ENCODE assay signal across 33 cellular contexts in genomic region chr7:93547716-93548115, GRCh38. TPM values are rescaled to one million over a fixed set of nuclear protein-coding genes. Genes with fewer than 3 reads are reported as not detected.
"Had no signal": no experiment of that assay in that cellular context is flagged by ENCODE, and none has a peak within 500 bp of the region (broad histone marks: within the 10 kb centered on the region; RNA-seq: fewer than 3 reads in every experiment).

No MANE protein-coding gene starts in this region.

- H3K4me2 ChIP-seq: smooth muscle cell had no signal

- H3K27ac Mint-ChIP-seq: naive thymus-derived CD8-positive, alpha-beta T cell; natural killer cell treated with Interleukin-12 subunit alpha and Interleukin-12 subunit beta and Interleukin-15 and Interleukin-18, amount 100 ng/mL, for 72 hours; nephron progenitor cell; progenitor cell of endocrine pancreas; stimulated activated effector memory CD8-positive, alpha-beta T cell treated with anti-CD3 and anti-CD28 coated beads, Interleukin-12 subunit alpha, Interleukin-12 subunit beta, amount 100 ng/mL, for 72 hours; stimulated activated naive B cell treated with anti-CD40 and anti-IgM and Interleukin-4, amounts not matched to agents 10 μg/mL and 1 μg/mL and 100 μg/mL, for 72 hours; stimulated activated naive CD8-positive, alpha-beta T cell treated with anti-CD3 and anti-CD28 coated beads, Interleukin-15, Interleukin-2, amounts not matched to agents 100 ng/mL and 50 ng/mL, for 24 hours had no signal

- H3K9ac ChIP-seq: parathyroid adenoma had no signal

- H3K4me3 ChIP-seq: ovary, psoas muscle, right lobe of liver, sigmoid colon, skin epidermis, smooth muscle cell, spleen, stomach, thoracic aorta, thyroid gland, tibial nerve, upper lobe of left lung, vagina had no signal

- H3K27me3 ChIP-seq: ovary, right lobe of liver, sigmoid colon, spleen, stomach, thyroid gland, tibial nerve, upper lobe of left lung, vagina had no signal

- H3K27ac ChIP-seq: ovary, parathyroid adenoma, psoas muscle, right lobe of liver, sigmoid colon, skin epidermis, spleen, stomach, thoracic aorta, thyroid gland, tibial nerve, upper lobe of left lung, vagina had no signal

- ATAC-seq: naive thymus-derived CD8-positive, alpha-beta T cell; natural killer cell treated with Interleukin-12 subunit alpha and Interleukin-12 subunit beta and Interleukin-15 and Interleukin-18, amount 100 ng/mL, for 72 hours; psoas muscle; right cardiac atrium; right lobe of liver; stimulated activated effector memory CD8-positive, alpha-beta T cell treated with anti-CD3 and anti-CD28 coated beads, Interleukin-12 subunit alpha, Interleukin-12 subunit beta, amount 100 ng/mL, for 72 hours; stimulated activated naive B cell treated with anti-CD40 and anti-IgM and Interleukin-4, amounts not matched to agents 10 μg/mL and 1 μg/mL and 100 μg/mL, for 72 hours had no signal

- FAIRE-seq: urothelium cell line had no signal

- H3K36me3 ChIP-seq: ovary, right lobe of liver, sigmoid colon, spleen, stomach, thoracic aorta, thyroid gland, tibial nerve, upper lobe of left lung, vagina had no signal

- H3K9me3 ChIP-seq: ovary, psoas muscle, right lobe of liver, sigmoid colon, spleen, stomach, thoracic aorta, thyroid gland, tibial nerve, upper lobe of left lung, vagina had no signal

- H3K4me1 ChIP-seq: parathyroid adenoma, psoas muscle, right lobe of liver, sigmoid colon, spleen, stomach, thyroid gland, tibial nerve, upper lobe of left lung, vagina had no signal

- H3K27me3 Mint-ChIP-seq: naive thymus-derived CD8-positive, alpha-beta T cell; natural killer cell treated with Interleukin-12 subunit alpha and Interleukin-12 subunit beta and Interleukin-15 and Interleukin-18, amount 100 ng/mL, for 72 hours; progenitor cell of endocrine pancreas; stimulated activated naive CD8-positive, alpha-beta T cell treated with anti-CD3 and anti-CD28 coated beads, Interleukin-15, Interleukin-2, amounts not matched to agents 100 ng/mL and 50 ng/mL, for 24 hours had no signal

- H3K36me3 Mint-ChIP-seq: naive thymus-derived CD8-positive, alpha-beta T cell; natural killer cell treated with Interleukin-12 subunit alpha and Interleukin-12 subunit beta and Interleukin-15 and Interleukin-18, amount 100 ng/mL, for 72 hours; stimulated activated effector memory CD8-positive, alpha-beta T cell treated with anti-CD3 and anti-CD28 coated beads, Interleukin-12 subunit alpha, Interleukin-12 subunit beta, amount 100 ng/mL, for 72 hours; stimulated activated naive B cell treated with anti-CD40 and anti-IgM and Interleukin-4, amounts not matched to agents 10 μg/mL and 1 μg/mL and 100 μg/mL, for 72 hours had no signal

- H3K9me3 Mint-ChIP-seq: nephron progenitor cell; neural crest cell; stimulated activated effector memory CD8-positive, alpha-beta T cell treated with anti-CD3 and anti-CD28 coated beads, Interleukin-12 subunit alpha, Interleukin-12 subunit beta, amount 100 ng/mL, for 72 hours; stimulated activated naive B cell treated with anti-CD40 and anti-IgM and Interleukin-4, amounts not matched to agents 10 μg/mL and 1 μg/mL and 100 μg/mL, for 72 hours; stimulated activated naive CD8-positive, alpha-beta T cell treated with anti-CD3 and anti-CD28 coated beads, Interleukin-15, Interleukin-2, amounts not matched to agents 100 ng/mL and 50 ng/mL, for 24 hours had no signal

- H3K4me3 Mint-ChIP-seq: naive thymus-derived CD8-positive, alpha-beta T cell; natural killer cell treated with Interleukin-12 subunit alpha and Interleukin-12 subunit beta and Interleukin-15 and Interleukin-18, amount 100 ng/mL, for 72 hours; nephron progenitor cell; neural crest cell; stimulated activated effector memory CD8-positive, alpha-beta T cell treated with anti-CD3 and anti-CD28 coated beads, Interleukin-12 subunit alpha, Interleukin-12 subunit beta, amount 100 ng/mL, for 72 hours; stimulated activated naive B cell treated with anti-CD40 and anti-IgM and Interleukin-4, amounts not matched to agents 10 μg/mL and 1 μg/mL and 100 μg/mL, for 72 hours; stimulated activated naive CD8-positive, alpha-beta T cell treated with anti-CD3 and anti-CD28 coated beads, Interleukin-15, Interleukin-2, amounts not matched to agents 100 ng/mL and 50 ng/mL, for 24 hours had no signal

- H3K79me2 ChIP-seq: parathyroid adenoma had no signal

- DNase-seq: naive thymus-derived CD8-positive, alpha-beta T cell; nephron progenitor cell; occipital lobe; ovary; posterior cingulate gyrus; psoas muscle; right cardiac atrium; right lobe of liver; sigmoid colon; spleen; stimulated activated CD4-positive, alpha-beta T cell treated with anti-CD3 and anti-CD28 coated beads, Interleukin-12 subunit alpha, Interleukin-12 subunit beta, amount 100 ng/mL, for 4 hours; stimulated activated CD4-positive, alpha-beta T cell treated with anti-CD3 and anti-CD28 coated beads, Interleukin-1b, Interleukin-23, amount 100 ng/mL, for 48 hours; stimulated activated CD4-positive, alpha-beta T cell treated with anti-CD3 and anti-CD28 coated beads, Interleukin-4, amount 100 ng/mL, for 1 hour; stimulated activated naive B cell treated with anti-CD40 and anti-IgM and Interleukin-4, amounts not matched to agents 10 μg/mL and 1 μg/mL and 100 μg/mL, for 72 hours; stimulated activated naive CD4-positive, alpha-beta T cell treated with Interleukin-2 at 50 U/mL for 16 hours; stomach; thyroid gland; trophoblast cell; upper lobe of left lung had no signal

- H2AFZ ChIP-seq: parathyroid adenoma had no signal

- H3K4me1 Mint-ChIP-seq: naive thymus-derived CD8-positive, alpha-beta T cell; nephron progenitor cell; neural crest cell; stimulated activated effector memory CD8-positive, alpha-beta T cell treated with anti-CD3 and anti-CD28 coated beads, Interleukin-12 subunit alpha, Interleukin-12 subunit beta, amount 100 ng/mL, for 72 hours had no signal

RNA-seq across cellular contexts. Expression of gene CALCR, which starts 26.8 kb away (rescaled TPM):
- total RNA-seq: naive thymus-derived CD8-positive, alpha-beta T cell; natural killer cell treated with Interleukin-12 subunit alpha and Interleukin-12 subunit beta and Interleukin-15 and Interleukin-18, amount 100 ng/mL, for 72 hours; occipital lobe; osteoblast; progenitor cell of endocrine pancreas; right lobe of liver; sigmoid colon; smooth muscle cell; spleen; stomach; temporal lobe; thoracic aorta; vagina had no signal
- polyA plus RNA-seq: naive thymus-derived CD8-positive, alpha-beta T cell; smooth muscle cell; spleen; stomach had no signal
